30 cellular contexts compared by ENCODE assay signal in the genomic region with DNA sequence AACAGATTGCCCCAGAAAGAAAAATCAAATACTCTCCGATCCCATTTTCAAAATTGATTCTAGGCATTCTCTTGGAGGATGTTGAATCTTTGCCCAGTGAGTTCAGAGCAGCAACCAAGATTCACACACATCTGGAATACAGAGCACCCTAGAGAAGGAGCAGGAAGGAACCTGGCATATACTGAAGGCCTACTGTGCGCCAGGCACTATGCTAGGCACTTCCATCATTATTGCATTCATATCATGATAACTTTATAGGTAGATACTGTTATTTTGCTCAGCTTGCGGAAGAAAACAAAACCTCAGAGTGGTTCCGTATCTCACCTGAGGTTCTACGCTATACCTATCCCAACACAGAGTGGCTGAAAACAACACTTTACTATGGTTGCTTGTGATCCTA.
"Had no signal": no experiment of that assay in that cellular context is flagged by ENCODE, and none has a peak within 500 bp of the region (broad histone marks: within the 10 kb centered on the region; RNA-seq: fewer than 3 reads in every experiment).

No MANE protein-coding gene starts in this region.

- H3K36me3 ChIP-seq: ascending aorta, brain microvascular endothelial cell, cardiac muscle cell, Peyer's patch, SJCRH30 had no signal

- H3K27ac ChIP-seq: ascending aorta, brain microvascular endothelial cell, cardiac muscle cell, Peyer's patch, RWPE1, SJCRH30, VCaP had no signal

- DNase-seq: activated CD4-positive, alpha-beta memory T cell treated with anti-CD3 and anti-CD28 coated beads, Interleukin-2, amount 10 ng/mL, durations not matched to agents 7 days and 5 days; activated CD4-positive, alpha-beta T cell treated with anti-CD3 and anti-CD28 coated beads for 36 hours; activated CD4-positive, alpha-beta T cell treated with anti-CD3 and anti-CD28 coated beads, Interleukin-2, amount 50 U/mL, for 1 hour; activated gamma-delta T cell treated with Interleukin-2 at 50 U/mL for 16 hours; activated naive CD4-positive, alpha-beta T cell treated with anti-CD3 and anti-CD28 coated beads, Interleukin-2, amount 50 U/mL, for 16 hours; activated T-cell treated with anti-CD3 and anti-CD28 coated beads for 4 hours; activated T-cell treated with anti-CD3 and anti-CD28 coated beads, Interleukin-2, amount 50 U/mL, for 48 hours; amniotic stem cell; brain microvascular endothelial cell; IMR-90; KG1; NCI-H1092 treated with DMSO at 0.1 percent for 48 hours; NCI-H1417 treated with DMSO at 0.1 percent for 48 hours; NCI-H1694; NCI-H2029; NCI-H345; NCI-H510A; NCI-H526 treated with DMSO at 0.1 percent for 48 hours; NK-92 treated with Interleukin-12 subunit alpha and Interleukin-12 subunit beta, amount 100 ng/mL, for 24 hours; OCI-M1; Peyer's patch; Right ventricle myocardium superior; SK-N-SH; T-helper 1 cell had no signal

- H3K9me3 ChIP-seq: ascending aorta, Peyer's patch, SJCRH30, SK-N-SH had no signal

- H3K27ac Mint-ChIP-seq: activated CD4-positive, alpha-beta memory T cell treated with anti-CD3 and anti-CD28 coated beads, Interleukin-2, amount 10 ng/mL, durations not matched to agents 7 days and 5 days; activated CD4-positive, alpha-beta T cell treated with anti-CD3 and anti-CD28 coated beads for 36 hours; activated T-helper 2 cell treated with anti-CD3 and anti-CD28 coated beads, Interferon-gamma antibody, Interleukin-2, Interleukin-4, amounts not matched to agents 10 μg/mL and 5 μg/mL and 100 μg/mL, durations not matched to agents 14 hours and 24 hours and 36 hours had no signal

- H3K4me1 ChIP-seq: ascending aorta, Peyer's patch, SJCRH30 had no signal

- H3K4me3 Mint-ChIP-seq: activated CD4-positive, alpha-beta memory T cell treated with anti-CD3 and anti-CD28 coated beads, Interleukin-2, amount 10 ng/mL, durations not matched to agents 7 days and 5 days; activated CD4-positive, alpha-beta T cell treated with anti-CD3 and anti-CD28 coated beads for 36 hours had no signal

- H3K27me3 Mint-ChIP-seq: activated CD4-positive, alpha-beta memory T cell treated with anti-CD3 and anti-CD28 coated beads, Interleukin-2, amount 10 ng/mL, durations not matched to agents 7 days and 5 days; activated CD4-positive, alpha-beta T cell treated with anti-CD3 and anti-CD28 coated beads for 36 hours had no signal

- H3K9ac ChIP-seq: SK-N-SH had no signal

- ATAC-seq: activated CD4-positive, alpha-beta T cell treated with anti-CD3 and anti-CD28 coated beads for 36 hours had no signal

- H3K27me3 ChIP-seq: ascending aorta, brain microvascular endothelial cell, cardiac muscle cell, Peyer's patch had no signal

- H3K4me3 ChIP-seq: ascending aorta, cardiac muscle cell, Peyer's patch, SJCRH30 had no signal

- H3K9me3 Mint-ChIP-seq: activated CD4-positive, alpha-beta memory T cell treated with anti-CD3 and anti-CD28 coated beads, Interleukin-2, amount 10 ng/mL, durations not matched to agents 7 days and 5 days; activated T-helper 2 cell treated with anti-CD3 and anti-CD28 coated beads, Interferon-gamma antibody, Interleukin-2, Interleukin-4, amounts not matched to agents 10 μg/mL and 5 μg/mL and 100 μg/mL, durations not matched to agents 14 hours and 24 hours and 36 hours had no signal

- H3K4me2 ChIP-seq: SK-N-SH had no signal
